ENCODE assay signal across 1 cellular context in the genomic region with DNA sequence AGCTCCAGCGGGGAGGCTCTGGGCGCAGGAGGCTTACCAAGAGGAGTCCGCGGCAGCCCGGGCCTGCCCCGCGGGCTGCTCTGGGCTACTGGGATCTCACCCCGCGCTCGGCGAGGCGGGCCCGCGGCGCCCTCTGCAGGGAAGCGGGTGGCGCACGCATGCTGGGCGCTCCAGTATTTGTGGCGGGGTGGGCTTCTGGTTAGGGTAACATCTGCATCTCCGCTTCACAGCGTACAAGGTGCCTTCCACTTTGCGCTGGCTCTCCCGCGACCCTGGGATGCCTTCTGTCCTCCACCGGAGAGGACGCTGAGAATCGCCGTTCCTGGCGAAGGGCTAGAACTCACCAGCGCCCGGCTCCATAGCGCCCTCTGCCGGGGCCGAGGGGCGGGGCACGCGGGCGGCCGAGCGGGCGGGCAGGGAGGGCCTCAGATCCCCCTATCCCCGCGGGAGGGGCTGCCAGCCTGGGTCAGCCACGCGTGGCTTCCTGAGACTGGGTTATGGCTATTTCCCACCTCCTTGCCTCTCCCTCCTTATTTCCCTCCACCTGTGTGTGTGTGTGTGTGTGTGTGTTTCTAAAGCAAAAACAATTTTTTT.
TF ChIP-seq lines count a peak whose summit lies in the region.

No MANE protein-coding gene starts in this region.

TF ChIP-seq in HEK293, 187 proteins besides CTCF, POLR2A, EP300 and RAD21 (continued from another document and continues in another):
- TF ChIP-seq ZBTB11 (tag by site-specific recombination; conservative IDR thresholded peaks at IDR 0.05; ENCODE audit: low read depth) (peak; percentile 34; the same call in 1 of the 2 replicates), GLIS1 (tag by site-specific recombination; IDR thresholded peaks at IDR 0.05) (peak; percentile 37; the same call in 1 of the 2 replicates), ZNF600 (tag by site-specific recombination; IDR thresholded peaks at IDR 0.05) (peak; percentile 89), ZFP69B (tag by site-specific recombination; IDR thresholded peaks at IDR 0.05) (0 out of 2 replicates have a peak, but pooled peaks have one; percentile 47), ZIC2 (tag by site-specific recombination; IDR thresholded peaks at IDR 0.05) (peak; percentile 94), ZNF654 (tag by site-specific recombination; IDR thresholded peaks at IDR 0.05; ENCODE audit: low read depth) (peak; percentile 40; the same call in 1 of the 2 replicates), ZNF510 (tag by site-specific recombination; IDR thresholded peaks at IDR 0.05; ENCODE audit: insufficient replicate concordance) (no peak), MEIS1 (CRISPR knock-in tag; IDR thresholded peaks at IDR 0.05; ENCODE audit: borderline replicate concordance) (no peak), SCRT2 (tag by site-specific recombination; IDR thresholded peaks at IDR 0.05) (0 out of 2 replicates have a peak, but pooled peaks have one; percentile 20), PBX3 (CRISPR knock-in tag; IDR thresholded peaks at IDR 0.05) (peak; percentile 68; the same call in 1 of the 2 replicates), ZNF175 (tag by site-specific recombination; IDR thresholded peaks at IDR 0.05) (no peak), ZNF10 (tag by site-specific recombination; IDR thresholded peaks at IDR 0.05) (0 out of 2 replicates have a peak, but pooled peaks have one; percentile 25), ZNF335 (tag by site-specific recombination; conservative IDR thresholded peaks at IDR 0.05) (peak; percentile 35; the same call in 1 of the 2 replicates), ZFP37 (tag by site-specific recombination; IDR thresholded peaks at IDR 0.05) (peak; percentile 98), ZBTB49 (tag by site-specific recombination; IDR thresholded peaks at IDR 0.05; ENCODE audit: low read depth) (no peak), ZEB2 (tag by site-specific recombination; IDR thresholded peaks at IDR 0.05) (peak; percentile 94), KLF16 (tag by site-specific recombination; IDR thresholded peaks at IDR 0.05) (peak; percentile 61; the same call in 1 of the 2 replicates), SP2 (tag by site-specific recombination; IDR thresholded peaks at IDR 0.05) (peak; percentile 48; the same call in 1 of the 2 replicates), INSM2 (tag by site-specific recombination; IDR thresholded peaks at IDR 0.05) (peak; percentile 47; the same call in 1 of the 2 replicates), ZNF513 (tag by site-specific recombination; IDR thresholded peaks at IDR 0.05) (no peak), ZNF239 (tag by site-specific recombination; IDR thresholded peaks at IDR 0.05) (no peak), ZNF629 (tag by site-specific recombination; IDR thresholded peaks at IDR 0.05) (peak; percentile 49; the same call in 1 of the 2 replicates), ZNF341 (tag by site-specific recombination; IDR thresholded peaks at IDR 0.05; ENCODE audit: low read depth) (peak; percentile 88), ZNF792 (tag by site-specific recombination; IDR thresholded peaks at IDR 0.05) (peak; percentile 27; the same call in 1 of the 2 replicates), SP3 (tag by site-specific recombination; IDR thresholded peaks at IDR 0.05) (peak; percentile 45; the same call in 1 of the 2 replicates), KLF17 (tag by site-specific recombination; IDR thresholded peaks at IDR 0.05) (peak; percentile 83), ZBTB20 (tag by site-specific recombination; IDR thresholded peaks at IDR 0.05) (peak; percentile 89), ZBTB48 (tag by site-specific recombination; IDR thresholded peaks at IDR 0.05) (peak; percentile 75; the same call in 1 of the 2 replicates), ZNF2 (tag by site-specific recombination; IDR thresholded peaks at IDR 0.05) (peak; percentile 99), ZNF398 (tag by site-specific recombination; IDR thresholded peaks at IDR 0.05) (peak; percentile 35; the same call in 1 of the 2 replicates)
- TF ChIP-seq, protein P1, sequence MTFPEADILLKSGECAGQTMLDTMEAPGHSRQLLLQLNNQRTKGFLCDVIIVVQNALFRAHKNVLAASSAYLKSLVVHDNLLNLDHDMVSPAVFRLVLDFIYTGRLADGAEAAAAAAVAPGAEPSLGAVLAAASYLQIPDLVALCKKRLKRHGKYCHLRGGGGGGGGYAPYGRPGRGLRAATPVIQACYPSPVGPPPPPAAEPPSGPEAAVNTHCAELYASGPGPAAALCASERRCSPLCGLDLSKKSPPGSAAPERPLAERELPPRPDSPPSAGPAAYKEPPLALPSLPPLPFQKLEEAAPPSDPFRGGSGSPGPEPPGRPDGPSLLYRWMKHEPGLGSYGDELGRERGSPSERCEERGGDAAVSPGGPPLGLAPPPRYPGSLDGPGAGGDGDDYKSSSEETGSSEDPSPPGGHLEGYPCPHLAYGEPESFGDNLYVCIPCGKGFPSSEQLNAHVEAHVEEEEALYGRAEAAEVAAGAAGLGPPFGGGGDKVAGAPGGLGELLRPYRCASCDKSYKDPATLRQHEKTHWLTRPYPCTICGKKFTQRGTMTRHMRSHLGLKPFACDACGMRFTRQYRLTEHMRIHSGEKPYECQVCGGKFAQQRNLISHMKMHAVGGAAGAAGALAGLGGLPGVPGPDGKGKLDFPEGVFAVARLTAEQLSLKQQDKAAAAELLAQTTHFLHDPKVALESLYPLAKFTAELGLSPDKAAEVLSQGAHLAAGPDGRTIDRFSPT (tag by site-specific recombination; IDR thresholded peaks at IDR 0.05), result peak; percentile 57; the same call in 1 of the 2 replicates
- TF ChIP-seq, protein P2, sequence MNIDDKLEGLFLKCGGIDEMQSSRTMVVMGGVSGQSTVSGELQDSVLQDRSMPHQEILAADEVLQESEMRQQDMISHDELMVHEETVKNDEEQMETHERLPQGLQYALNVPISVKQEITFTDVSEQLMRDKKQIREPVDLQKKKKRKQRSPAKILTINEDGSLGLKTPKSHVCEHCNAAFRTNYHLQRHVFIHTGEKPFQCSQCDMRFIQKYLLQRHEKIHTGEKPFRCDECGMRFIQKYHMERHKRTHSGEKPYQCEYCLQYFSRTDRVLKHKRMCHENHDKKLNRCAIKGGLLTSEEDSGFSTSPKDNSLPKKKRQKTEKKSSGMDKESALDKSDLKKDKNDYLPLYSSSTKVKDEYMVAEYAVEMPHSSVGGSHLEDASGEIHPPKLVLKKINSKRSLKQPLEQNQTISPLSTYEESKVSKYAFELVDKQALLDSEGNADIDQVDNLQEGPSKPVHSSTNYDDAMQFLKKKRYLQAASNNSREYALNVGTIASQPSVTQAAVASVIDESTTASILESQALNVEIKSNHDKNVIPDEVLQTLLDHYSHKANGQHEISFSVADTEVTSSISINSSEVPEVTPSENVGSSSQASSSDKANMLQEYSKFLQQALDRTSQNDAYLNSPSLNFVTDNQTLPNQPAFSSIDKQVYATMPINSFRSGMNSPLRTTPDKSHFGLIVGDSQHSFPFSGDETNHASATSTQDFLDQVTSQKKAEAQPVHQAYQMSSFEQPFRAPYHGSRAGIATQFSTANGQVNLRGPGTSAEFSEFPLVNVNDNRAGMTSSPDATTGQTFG (tag by site-specific recombination; IDR thresholded peaks at IDR 0.05; ENCODE audit: borderline replicate concordance), result no peak
